In genomic region chrX:44906041-44906440, GRCh38 we compare ENCODE assay signal across 18 cellular contexts. TPM values are rescaled to one million over a fixed set of nuclear protein-coding genes. Genes with fewer than 3 reads are reported as not detected.
A peak's percentile ranks its signal among the peaks of the same experiment; 100 is the strongest.
DNase-seq lines count a peak whose midpoint lies in the region; ATAC-seq, FAIRE-seq and TF ChIP-seq lines count a peak whose summit lies in the region.
"Had no signal": no experiment of that assay in that cellular context is flagged by ENCODE, and none has a peak within 500 bp of the region (broad histone marks: within the 10 kb centered on the region; RNA-seq: fewer than 3 reads in every experiment).

No MANE protein-coding gene starts in this region.

- no peak overlapping the region for H3K9ac ChIP-seq in K562 (ENCODE audit: insufficient read depth in 1 of 2, low read depth in 2 of 2, low read length in 2 of 2)
- H3K9ac ChIP-seq in SK-N-SH = no peak overlapping the region

- DNase-seq in K562 (ENCODE audit: extremely low read depth in 1 of 4, low spot score in 3 of 4) (no peak), HEK293T (ENCODE audit: extremely low spot score) (no peak), SK-N-SH (no peak), AG08396 (ENCODE audit: low spot score) (no peak)
- no peak for DNase-seq in stimulated activated naive CD8-positive, alpha-beta T cell treated with anti-CD3 and anti-CD28 coated beads, Interleukin-15, Interleukin-2, amounts not matched to agents 100 U/mL and 50 U/mL, for 24 hours
- DNase-seq: activated naive CD4-positive, alpha-beta T cell treated with Interleukin-2 at 50 U/mL for 16 hours; effector memory CD4-positive, alpha-beta T cell; foreskin keratinocyte; midbrain; NCI-H1105; NCI-H524; posterior cingulate gyrus; stimulated activated CD4-positive, alpha-beta T cell treated with anti-CD3 and anti-CD28 coated beads, Interleukin-15, amount 100 ng/mL, for 24 hours; T-helper 9 cell had no signal

- ATAC-seq in GM21360 (IDR thresholded peaks at IDR 0.05; ENCODE audit: unreplicated experiment) = peak; percentile 59
- peak; percentile 45 for ATAC-seq in HG03097 (IDR thresholded peaks at IDR 0.05; ENCODE audit: low FRiP score, unreplicated experiment)
- ATAC-seq in K562 = peak; percentile 63
- ATAC-seq in stimulated activated naive CD8-positive, alpha-beta T cell treated with anti-CD3 and anti-CD28 coated beads, Interleukin-15, Interleukin-2, amounts not matched to agents 100 U/mL and 50 U/mL, for 24 hours = no peak
- ATAC-seq: foreskin keratinocyte had no signal

- H3K4me1 ChIP-seq in K562 (replicated peaks in 1 of 2; ENCODE audit: control insufficient read depth in 2 of 2, insufficient read depth in 2 of 2, low read length in 2 of 2) (peaks cover 5 to 50% of the 10 kb centered on the region in 2 experiments), SK-N-SH (ENCODE audit: control insufficient read depth in 1 of 2, insufficient read depth in 2 of 2, low read depth in 1 of 2, low read length in 1 of 2) (0 out of 4 replicates have a peak, but pooled peaks cover 0 to 8% of the 10 kb centered on the region in 2 experiments)

- no peak for TF ChIP-seq POLR2A in K562 (conservative IDR thresholded peaks at IDR 0.05)

- TF ChIP-seq RAD21 in K562 (CRISPR knock-in tag; conservative IDR thresholded peaks at IDR 0.05 in 1 of 2, IDR thresholded peaks at IDR 0.05 in 1 of 2) = no peak
- no peak for TF ChIP-seq RAD21 in SK-N-SH (IDR thresholded peaks at IDR 0.05; ENCODE audit: low read length)

- POLR2A ChIA-PET in K562 (lab: Yijun Ruan, JAX) (interaction anchor here (0.7 kb wide), 1 partner anchor 1897 kb away, joined by 3 read pairs; no protein-coding TSS in a partner anchor), HEK293T (lab: Yijun Ruan, JAX) (interaction anchor here (0.7 kb wide), 1 partner anchor 20 kb away, joined by 3 read pairs; no protein-coding TSS in a partner anchor), SK-N-SH (lab: Yijun Ruan, JAX) (no interaction called here)

- H3K9me3 ChIP-seq in K562 (replicated peaks; ENCODE audit: control insufficient read depth, insufficient read depth, low read depth, low read length) = no peaks in the 10 kb centered on the region
- H3K9me3 ChIP-seq in SK-N-SH = peaks cover 10% of the 10 kb centered on the region

- BruUV-seq in K562 (replicated peaks; lab: Mats Ljungman, UMichigan) = no TSS peak

- no peaks in the 10 kb centered on the region for H3K9me2 ChIP-seq in SK-N-SH

- H3K9me1 ChIP-seq in K562 (ENCODE audit: control insufficient read depth, insufficient read depth, low read length) = no peaks in the 10 kb centered on the region

- H3K4me3 ChIP-seq in GM08714 (ENCODE audit: low read length) (peak overlapping the region; percentile 40; the same call in 1 of the 2 replicates), K562 (no peak overlapping the region), SK-N-SH (ENCODE audit: low read depth in 2 of 2, low read length in 1 of 2) (no peak overlapping the region)
- H3K4me3 ChIP-seq: breast epithelium had no signal

- peak; percentile 42 for FAIRE-seq in K562 (lab: Jason Lieb, UNC)

- H3K79me2 ChIP-seq in K562 (ENCODE audit: control insufficient read depth, insufficient read depth, low read length) (peaks cover 93% of the 10 kb centered on the region), SK-N-SH (ENCODE audit: insufficient read depth) (peaks cover 98% of the 10 kb centered on the region)

- intact Hi-C loops in K562 (cut with micrococcal nuclease) = no loop called here

- TF ChIP-seq CTCF in K562 (IDR thresholded peaks at IDR 0.05 in 2 of 3, conservative IDR thresholded peaks at IDR 0.05 in 1 of 3; ENCODE audit: insufficient read depth in 2 of 3, low read depth in 1 of 3, low read length in 3 of 3) (no peak), SK-N-SH (IDR thresholded peaks at IDR 0.05) (no peak)

- H3K27me3 ChIP-seq in K562 (ENCODE audit: control insufficient read depth in 2 of 2, insufficient read depth in 2 of 2, low read length in 2 of 2) (no peaks in the 10 kb centered on the region), SK-N-SH (ENCODE audit: insufficient read depth) (no peaks in the 10 kb centered on the region)
- H3K27me3 ChIP-seq: breast epithelium, foreskin keratinocyte had no signal

- H4K20me1 ChIP-seq in K562 (replicated peaks; ENCODE audit: control insufficient read depth, insufficient read depth, low read length) (peaks cover 12% of the 10 kb centered on the region; the same call in 1 of the 2 replicates), SK-N-SH (ENCODE audit: insufficient read depth) (peaks cover 72% of the 10 kb centered on the region)

- CTCF ChIA-PET in K562 (lab: Yijun Ruan, JAX; ENCODE audit: low intra/inter-chr PET ratio) = no interaction called here
- CTCF ChIA-PET in HEK293T (lab: Yijun Ruan, JAX) = no interaction called here
- CTCF ChIA-PET in SK-N-SH (lab: Yijun Ruan, JAX) = no interaction called here

- H3K36me3 ChIP-seq in K562 (ENCODE audit: control insufficient read depth, insufficient read depth, low read length) (no peaks in the 10 kb centered on the region), SK-N-SH (replicated peaks in 1 of 2; ENCODE audit: control insufficient read depth in 1 of 2, insufficient read depth in 2 of 2, low read length in 1 of 2) (peaks cover 0 to 3% of the 10 kb centered on the region in 2 experiments)
- H3K36me3 ChIP-seq: breast epithelium had no signal

- TF ChIP-seq EP300 in K562 (IDR thresholded peaks at IDR 0.05; ENCODE audit: low read length) = no peak
- TF ChIP-seq EP300 in SK-N-SH (IDR thresholded peaks at IDR 0.05; ENCODE audit: borderline replicate concordance in 1 of 2, low read depth in 1 of 2, low read length in 1 of 2) = no peak

- H3K27ac ChIP-seq in K562 (ENCODE audit: extremely low read depth, low read depth, low read length) (no peak overlapping the region), SK-N-SH (ENCODE audit: low read depth in 2 of 2, low read length in 1 of 2) (no peak overlapping the region)
- H3K27ac ChIP-seq: breast epithelium, foreskin keratinocyte had no signal

- in situ Hi-C loops in K562 (cut with MboI) = no loop called here

- peak overlapping the region; percentile 25; the same call in 1 of the 2 replicates for H3K4me2 ChIP-seq in K562 (ENCODE audit: insufficient read depth, low read length)
- no peak overlapping the region for H3K4me2 ChIP-seq in SK-N-SH

- H3F3A ChIP-seq in SK-N-SH (replicated peaks; ENCODE audit: insufficient read depth) = peaks cover 14% of the 10 kb centered on the region

- H2AFZ ChIP-seq in K562 (ENCODE audit: low read depth, low read length) = no peak overlapping the region
- H2AFZ ChIP-seq in SK-N-SH (ENCODE audit: low read depth) = no peak overlapping the region

- WGBS in K562 (ENCODE audit: insufficient coverage, low coverage, missing lambda C conversion rate) = 24% methylated on average over 3 of the region's 3 CpGs
- 98% methylated on average over 3 of the region's 3 CpGs for WGBS in SK-N-SH (ENCODE audit: low lambda C conversion rate)

TF ChIP-seq in HEK293T, 16 proteins besides CTCF, POLR2A, EP300 and RAD21:
- TF ChIP-seq BHLHE40 (IDR thresholded peaks at IDR 0.05; ENCODE audit: borderline replicate concordance) (no peak), ZNF384 (IDR thresholded peaks at IDR 0.05) (no peak), SP1 (IDR thresholded peaks at IDR 0.05) (no peak), L3MBTL2 (conservative IDR thresholded peaks at IDR 0.05) (no peak), FOXK2 (IDR thresholded peaks at IDR 0.05) (no peak), ARNT (IDR thresholded peaks at IDR 0.05) (no peak), NFRKB (IDR thresholded peaks at IDR 0.05) (no peak), ELF4 (IDR thresholded peaks at IDR 0.05) (no peak)

TF ChIP-seq in SK-N-SH, 30 proteins besides CTCF, POLR2A, EP300 and RAD21 (continues in another document):
- TF ChIP-seq IRF3 (IDR thresholded peaks at IDR 0.05; ENCODE audit: low read depth, low read length) (no peak), PBX3 (IDR thresholded peaks at IDR 0.05) (no peak), POLR2AphosphoS5 (IDR thresholded peaks at IDR 0.05; ENCODE audit: low read depth, low read length) (no peak), ELF1 (IDR thresholded peaks at IDR 0.05) (no peak)

RNA-seq across cellular contexts. Expression of gene KDM6A, which starts 33.1 kb away (rescaled TPM):
- total RNA-seq in K562 (2011; cell fraction: chromatin; rRNA removed; ENCODE audit: low replicate concordance) = 67.4 and 167 TPM in 2 replicates
- 29.5 and 35.7 TPM in 2 replicates for total RNA-seq in K562 (2011; cell fraction: nucleolus; rRNA removed)
- 52.1 and 74.0 TPM in 2 replicates for total RNA-seq in K562 (2011; cell fraction: nucleoplasm; rRNA removed)
- total RNA-seq in K562 (2014; rRNA removed) = 14.6 and 18.8 TPM in 2 replicates
- 26.9 and 28.3 TPM in 2 replicates for total RNA-seq in K562 (2014; rRNA removed; fragmentation: Illumina TruSeq; extraction: Trizol)
- 21.7 and 22.9 TPM in 2 replicates for total RNA-seq in K562 (2015; rRNA removed; fragmentation: Illumina TruSeq; extraction: Trizol)
- total RNA-seq in K562 (2021) = 21.0 and 27.5 TPM in 2 replicates
- polyA plus RNA-seq in K562 (2011; rRNA removed) = 34.3 and 38.0 TPM in 2 replicates
- polyA plus RNA-seq in K562 (2011; cell fraction: cytosol; rRNA removed) = 17.2 and 18.4 TPM in 2 replicates
- polyA plus RNA-seq in K562 (2011; cell fraction: nucleus; rRNA removed) = 53.5 and 79.2 TPM in 2 replicates
- polyA plus RNA-seq in K562 (2012) = 14.1 and 18.4 TPM in 2 replicates
- polyA plus RNA-seq in K562 (2014; fragmentation: Illumina TruSeq; extraction: Trizol) = 25.3 and 25.5 TPM in 2 replicates
- polyA plus RNA-seq in K562 (2014; fragmentation: Nextera tagmentation; extraction: Ambion mirVana) = 1 to 10 TPM; 8.4 to 8.9 TPM
- 16.2 and 23.4 TPM in 2 replicates for polyA plus RNA-seq in K562 (2014; rRNA removed)
- polyA minus RNA-seq in K562 (2011; rRNA and poly(A)+ RNA removed) = 67.2 and 73.7 TPM in 2 replicates
- polyA minus RNA-seq in K562 (2011; cell fraction: cytosol; rRNA and poly(A)+ RNA removed) = 24.0 and 30.0 TPM in 2 replicates
- 39.2 and 66.4 TPM in 2 replicates for polyA minus RNA-seq in K562 (2011; cell fraction: nucleus; rRNA and poly(A)+ RNA removed)
- 7.4 and 9.3 TPM in 2 replicates for polyA plus RNA-seq in SK-N-SH (2012; rRNA removed)
- polyA plus RNA-seq in SK-N-SH (2012; cell fraction: cytosol; rRNA removed) = 6.4 and 6.6 TPM in 2 replicates
- polyA plus RNA-seq in SK-N-SH (2012; cell fraction: nucleus; rRNA removed) = 9.6 and 37.4 TPM in 2 replicates
